In genomic region chr1:1919304-1920056, GRCh38 we compare ENCODE assay signal across 8 cellular contexts. TPM values are rescaled to one million over a fixed set of nuclear protein-coding genes. Genes with fewer than 3 reads are reported as not detected.
DNase-seq lines count a peak whose midpoint lies in the region; TF ChIP-seq lines count a peak whose summit lies in the region.

No MANE protein-coding gene starts in this region.

- TF ChIP-seq CTCF in MM.1S (IDR thresholded peaks at IDR 0.05; ENCODE audit: low read length): no peak

- H3K36me3 ChIP-seq in MM.1S (replicated peaks; ENCODE audit: insufficient read depth, low read length) (no peaks in the 10 kb centered on the region), SJCRH30 (no peaks in the 10 kb centered on the region)

- no peaks in the 10 kb centered on the region for H3K9me3 ChIP-seq in MM.1S (replicated peaks; ENCODE audit: insufficient read depth, low read length)
- no peaks in the 10 kb centered on the region for H3K9me3 ChIP-seq in SJCRH30 (replicated peaks)

- peaks cover 10% of the 10 kb centered on the region for H3K4me1 ChIP-seq in MM.1S (ENCODE audit: low read length)
- peaks cover 8% of the 10 kb centered on the region for H3K4me1 ChIP-seq in SJCRH30

- no peaks in the 10 kb centered on the region for H3F3A ChIP-seq in MM.1S (ENCODE audit: insufficient read depth, low read length)

- peak; percentile 99 for DNase-seq in GDM1 (lab: John Stamatoyannopoulos, UW)
- DNase-seq in HCEC 1CT: peak; percentile 91
- DNase-seq in MM.1S: peak; percentile 98
- peak; percentile 96 for DNase-seq in SJCRH30
- peak; percentile 90 to 100 (median 96) for DNase-seq in activated naive CD4-positive, alpha-beta T cell (lab: John Stamatoyannopoulos, UW)
- peak; percentile 100 for DNase-seq in germinal center (ENCODE audit: low spot score)
- peak; percentile 88 for DNase-seq in non-pigmented ciliary epithelial cell (ENCODE audit: low read depth)
- peak in 48 of 49 donors; percentile 23 to 100 (median 78) for DNase-seq in substantia nigra (lab: John Stamatoyannopoulos, UW)

- no peaks in the 10 kb centered on the region for H3K9me2 ChIP-seq in MM.1S (replicated peaks; ENCODE audit: insufficient read depth, low read length)

- H3K27ac ChIP-seq in MM.1S (ENCODE audit: low read length): peak overlapping the region; percentile 37; the same call in 1 of the 2 replicates
- no peak overlapping the region for H3K27ac ChIP-seq in SJCRH30
- H3K27ac ChIP-seq in substantia nigra (ENCODE audit: low read depth, low read length, poor library complexity, severe bottlenecking): no peak overlapping the region

- peak overlapping the region; percentile 92 for H2AFZ ChIP-seq in MM.1S (ENCODE audit: low read length)

- peak overlapping the region; percentile 54; the same call in 1 of the 2 replicates for H3K9ac ChIP-seq in MM.1S (ENCODE audit: low read length)

- H3K4me2 ChIP-seq in MM.1S (ENCODE audit: low read depth, low read length): peak overlapping the region; percentile 98; the same call in 1 of the 2 replicates

- peak overlapping the region; percentile 69 for H3K4me3 ChIP-seq in MM.1S (ENCODE audit: low read length)
- H3K4me3 ChIP-seq in SJCRH30: peak overlapping the region; percentile 51

- H4K20me1 ChIP-seq in MM.1S (ENCODE audit: insufficient read depth, low read length): no peaks in the 10 kb centered on the region

- H3K79me2 ChIP-seq in MM.1S (ENCODE audit: low read length): no peaks in the 10 kb centered on the region

- H3K27me3 ChIP-seq in MM.1S (replicated peaks; ENCODE audit: insufficient read depth, low read length) (peaks cover 32% of the 10 kb centered on the region), SJCRH30 (peaks cover 14% of the 10 kb centered on the region)

RNA-seq across cellular contexts. Expression of gene TMEM52, which starts 0.4 kb away (rescaled TPM):
- total RNA-seq in SJCRH30 (2014; rRNA removed; shearing (Covaris generic)): 0.61 and 1.0 TPM in 2 replicates

RNA-seq across cellular contexts. Expression of gene CALML6, which starts 4.4 kb away (rescaled TPM):
- total RNA-seq in SJCRH30 (2014; rRNA removed; shearing (Covaris generic)): 0.12 and 0.20 TPM in 2 replicates

RNA-seq across cellular contexts. Expression of gene GNB1, which starts 28.6 kb away (rescaled TPM):
- 167 and 184 TPM in 2 replicates for total RNA-seq in SJCRH30 (2014; rRNA removed; shearing (Covaris generic))
